Comparison of ENCODE assay signal across 31 cellular contexts in genomic region chr19:55013596-55013995, GRCh38. TPM values are rescaled to one million over a fixed set of nuclear protein-coding genes. Genes with fewer than 3 reads are reported as not detected.
"Had no signal": no experiment of that assay in that cellular context is flagged by ENCODE, and none has a peak within 500 bp of the region (broad histone marks: within the 10 kb centered on the region; RNA-seq: fewer than 3 reads in every experiment).

No MANE protein-coding gene starts in this region.

- H3K27ac Mint-ChIP-seq: progenitor cell of endocrine pancreas; stimulated activated naive CD8-positive, alpha-beta T cell treated with anti-CD3 and anti-CD28 coated beads, Interleukin-15, amount 100 ng/mL, for 72 hours had no signal

- H3K4me1 ChIP-seq: left ventricle myocardium inferior, right atrium auricular region, right lobe of liver, tibial nerve, upper lobe of left lung, vagina had no signal

- H3K27ac ChIP-seq: neutrophil, ovary, right atrium auricular region, right lobe of liver, tibial nerve, upper lobe of left lung, vagina had no signal

- H3K9me3 ChIP-seq: left ventricle myocardium inferior, mucosa of descending colon, neutrophil, ovary, right atrium auricular region, right lobe of liver, upper lobe of left lung, vagina had no signal

- ATAC-seq: mucosa of descending colon; naive thymus-derived CD4-positive, alpha-beta T cell; stimulated activated memory B cell treated with anti-CD40 and anti-IgM and Interleukin-4, amounts not matched to agents 10 μg/mL and 1 μg/mL and 100 μg/mL, for 72 hours; stimulated activated naive CD8-positive, alpha-beta T cell treated with anti-CD3 and anti-CD28 coated beads, Interleukin-15, amount 100 ng/mL, for 72 hours had no signal

- H3K4me2 ChIP-seq: smooth muscle cell had no signal

- H3K9me3 Mint-ChIP-seq: immature natural killer cell; natural killer cell treated with Interleukin-12 subunit alpha and Interleukin-12 subunit beta and Interleukin-15 and Interleukin-18, amount 100 ng/mL, for 72 hours had no signal

- H3K27me3 ChIP-seq: neutrophil, ovary, right atrium auricular region, right lobe of liver, tibial nerve, upper lobe of left lung, vagina had no signal

- DNase-seq: immature natural killer cell; kidney; left ventricle myocardium inferior; midbrain; mucosa of descending colon; naive thymus-derived CD4-positive, alpha-beta T cell; occipital lobe; ovary; right lobe of liver; stimulated activated CD4-positive, alpha-beta T cell treated with anti-CD3 and anti-CD28 coated beads, Interleukin-1b, Interleukin-23, amount 100 ng/mL, for 48 hours; stimulated activated CD4-positive, alpha-beta T cell treated with anti-CD3 and anti-CD28 coated beads, Interleukin-2, amount 100 ng/mL, for 48 hours; stimulated activated CD4-positive, alpha-beta T cell treated with anti-CD3 and anti-CD28 coated beads, Interleukin-4, amount 100 ng/mL, for 4 hours; stimulated activated CD8-positive, alpha-beta memory T cell treated with anti-CD3 and anti-CD28 coated beads, Interleukin-4, amount 100 ng/mL, for 48 hours; stimulated activated naive CD4-positive, alpha-beta T cell treated with Interleukin-2 at 50 U/mL for 16 hours; stimulated activated naive CD8-positive, alpha-beta T cell treated with anti-CD3 and anti-CD28 coated beads, Interleukin-15, amount 100 ng/mL, for 72 hours; substantia nigra; upper lobe of left lung had no signal

- H3K27me3 Mint-ChIP-seq: natural killer cell treated with Interleukin-12 subunit alpha and Interleukin-12 subunit beta and Interleukin-15 and Interleukin-18, amount 100 ng/mL, for 72 hours; stimulated activated memory B cell treated with anti-CD40 and anti-IgM and Interleukin-4, amounts not matched to agents 10 μg/mL and 1 μg/mL and 100 μg/mL, for 72 hours; stimulated activated naive CD8-positive, alpha-beta T cell treated with anti-CD3 and anti-CD28 coated beads, Interleukin-15, amount 100 ng/mL, for 72 hours had no signal

- H3K36me3 ChIP-seq: left ventricle myocardium inferior, neutrophil, ovary, right atrium auricular region, right lobe of liver, upper lobe of left lung, vagina had no signal

- H3K4me3 ChIP-seq: left ventricle myocardium inferior, lung, mucosa of descending colon, ovary, right atrium auricular region, right lobe of liver, smooth muscle cell, tibial nerve, upper lobe of left lung, vagina had no signal

- FAIRE-seq: islet of Langerhans, kidney had no signal

RNA-seq across cellular contexts. Expression of gene GP6, which starts 24.5 kb away (rescaled TPM):
- total RNA-seq: myocyte, pulmonary artery endothelial cell, smooth muscle cell, urinary bladder had no signal
- polyA plus RNA-seq: smooth muscle cell had no signal

RNA-seq across cellular contexts. Expression of gene NLRP2, which starts 47.4 kb away (rescaled TPM):
- total RNA-seq: myocyte had no signal
- polyA plus RNA-seq: neural cell had no signal
